Comparison of ENCODE assay signal across 19 cellular contexts in genomic region chr7:8714791-8715190, GRCh38.
DNase-seq lines count a peak whose midpoint lies in the region; ATAC-seq and TF ChIP-seq lines count a peak whose summit lies in the region.
"Had no signal": no experiment of that assay in that cellular context is flagged by ENCODE, and none has a peak within 500 bp of the region (broad histone marks: within the 10 kb centered on the region; RNA-seq: fewer than 3 reads in every experiment).

No MANE protein-coding gene starts in this region.

- H3K4me2 ChIP-seq in DND-41 (ENCODE audit: insufficient read depth, low read length), result no peak overlapping the region
- H3K4me2 ChIP-seq: BLaER1 treated with 17β-estradiol and CSF1 and Interleukin-3, amounts not matched to agents 10 nM and 100 nM had no signal

- H4K20me1 ChIP-seq in DND-41 (ENCODE audit: insufficient read depth, low read length), result no peaks in the 10 kb centered on the region
- H4K20me1 ChIP-seq: BLaER1 treated with 17β-estradiol and CSF1 and Interleukin-3, amounts not matched to agents 10 nM and 100 nM had no signal

- H3K9me3 Mint-ChIP-seq in chondrocyte (ENCODE audit: low read depth), result peaks cover 8% of the 10 kb centered on the region

- TF ChIP-seq CTCF in DND-41 (IDR thresholded peaks at IDR 0.05; ENCODE audit: borderline replicate concordance, extremely low read depth, low read length, poor library complexity, severe bottlenecking) (no peak), chondrocyte (IDR thresholded peaks at IDR 0.05) (no peak)

- no peaks in the 10 kb centered on the region for H3K36me3 ChIP-seq in DND-41 (ENCODE audit: insufficient read depth, low read length)
- H3K36me3 ChIP-seq: BLaER1 treated with 17β-estradiol and CSF1 and Interleukin-3, amounts not matched to agents 10 nM and 100 nM had no signal

- no peak overlapping the region for H3K27ac Mint-ChIP-seq in chondrocyte (ENCODE audit: unreplicated experiment)

- H3K4me3 ChIP-seq in DND-41 (ENCODE audit: low read depth in 1 of 2, low read length in 2 of 2), result no peak overlapping the region
- H3K4me3 ChIP-seq: BLaER1 treated with 17β-estradiol and CSF1 and Interleukin-3, amounts not matched to agents 10 nM and 100 nM; K562 had no signal

- no peak overlapping the region for H3K27ac ChIP-seq in DND-41 (ENCODE audit: low read length)
- H3K27ac ChIP-seq: 22Rv1; BLaER1 treated with 17β-estradiol and CSF1 and Interleukin-3, amounts not matched to agents 10 nM and 100 nM had no signal

- H3K27me3 ChIP-seq in DND-41 (ENCODE audit: insufficient read depth, low read length, poor library complexity), result no peaks in the 10 kb centered on the region
- H3K27me3 ChIP-seq: BLaER1 treated with 17β-estradiol and CSF1 and Interleukin-3, amounts not matched to agents 10 nM and 100 nM had no signal

- no peaks in the 10 kb centered on the region for H3K79me2 ChIP-seq in DND-41 (ENCODE audit: insufficient read depth, low read length)

- ATAC-seq in DND-41 (ENCODE audit: insufficient read depth, low read depth) (peak; percentile 31; the same call in 1 of the 3 replicates), left lobe of liver (peak; percentile 36)
- ATAC-seq: HCT116, K562 had no signal

- no peak overlapping the region for H3K9ac ChIP-seq in DND-41 (ENCODE audit: low read depth, low read length)
- H3K9ac ChIP-seq: BLaER1 treated with 17β-estradiol and CSF1 and Interleukin-3, amounts not matched to agents 10 nM and 100 nM had no signal

- no peak overlapping the region for H2AFZ ChIP-seq in DND-41 (ENCODE audit: low read depth, low read length)

- H3K4me1 Mint-ChIP-seq in chondrocyte (ENCODE audit: low read depth), result no peaks in the 10 kb centered on the region

- peak; percentile 8 for DNase-seq in DMS 273 (lab: John Stamatoyannopoulos, UW; ENCODE audit: unreplicated experiment)
- DNase-seq in DMS 273 treated with DMSO at 0.1 percent for 48 hours (lab: John Stamatoyannopoulos, UW), result no peak
- no peak for DNase-seq in DND-41
- peak; percentile 92 for DNase-seq in RPMI8226
- no peak for DNase-seq in left lobe of liver (ENCODE audit: low spot score)
- no peak for DNase-seq in glomerular visceral epithelial cell (ENCODE audit: extremely low spot score)
- DNase-seq in activated T-cell treated with anti-CD3 and anti-CD28 coated beads, Interleukin-2, amount 50 U/mL, for 48 hours, result no peak
- DNase-seq in chondrocyte (ENCODE audit: low spot score), result no peak
- DNase-seq: Caco-2; DMS79 treated with DMSO at 0.1 percent for 48 hours; NCI-H1436; NCI-H2081; NCI-H526 treated with DMSO at 0.1 percent for 48 hours; NK-92 treated with Interleukin-12 subunit alpha and Interleukin-12 subunit beta, amount 100 ng/mL, for 24 hours; SIG-M5 had no signal

- H3K4me3 Mint-ChIP-seq in chondrocyte (ENCODE audit: unreplicated experiment), result no peak overlapping the region

- H3K27me3 Mint-ChIP-seq in chondrocyte (ENCODE audit: low read depth), result peaks cover 2% of the 10 kb centered on the region

- no peaks in the 10 kb centered on the region for H3K36me3 Mint-ChIP-seq in chondrocyte (ENCODE audit: low read depth)

- H3K9me3 ChIP-seq in DND-41 (ENCODE audit: insufficient read depth, low read length, severe bottlenecking), result no peaks in the 10 kb centered on the region
- H3K9me3 ChIP-seq: BLaER1 treated with 17β-estradiol and CSF1 and Interleukin-3, amounts not matched to agents 10 nM and 100 nM; Caco-2 had no signal

- H3K4me1 ChIP-seq in DND-41 (ENCODE audit: insufficient read depth, low read length), result no peaks in the 10 kb centered on the region
- H3K4me1 ChIP-seq: BLaER1 treated with 17β-estradiol and CSF1 and Interleukin-3, amounts not matched to agents 10 nM and 100 nM; Caco-2 had no signal

Comparison
In these comparisons a context has a peak if more than half of its experiments do, and no peak if none do; other contexts are left out.
1. DNase-seq: peak in DMS 273 (single experiment) and RPMI8226 (single experiment); none in DMS 273 treated with DMSO at 0.1 percent for 48 hours (single experiment), DND-41 (single experiment), left lobe of liver (single experiment), glomerular visceral epithelial cell (single experiment), activated T-cell treated with anti-CD3 and anti-CD28 coated beads, Interleukin-2, amount 50 U/mL, for 48 hours (0 of 2) and chondrocyte (single experiment).